8 cellular contexts compared by ENCODE assay signal in genomic region chr3:27848826-27849225, GRCh38.
"Had no signal": no experiment of that assay in that cellular context is flagged by ENCODE, and none has a peak within 500 bp of the region (broad histone marks: within the 10 kb centered on the region; RNA-seq: fewer than 3 reads in every experiment).

No MANE protein-coding gene starts in this region.

- H3K4me3 ChIP-seq: HAP-1 had no signal

- DNase-seq: GOT3, H7, HFFc6 had no signal

- H3K36me3 Mint-ChIP-seq: IgD-negative memory B cell had no signal

- H3K4me1 ChIP-seq: HAP-1 had no signal

- ATAC-seq: HCT116, HepG2 had no signal

- H3K4me3 Mint-ChIP-seq: HFFc6, IgD-negative memory B cell had no signal

- H3K27ac Mint-ChIP-seq: HFFc6, IgD-negative memory B cell had no signal

- H3K4me1 Mint-ChIP-seq: IgD-negative memory B cell had no signal

- FAIRE-seq: HepG2 had no signal

- H3K9me3 ChIP-seq: HAP-1 had no signal

- H3K36me3 ChIP-seq: HAP-1 had no signal

- H3K27ac ChIP-seq: HL-60 had no signal
